In genomic region chr10:103544657-103545310, GRCh38 we compare ENCODE assay signal across 33 cellular contexts. TPM values are rescaled to one million over a fixed set of nuclear protein-coding genes. Genes with fewer than 3 reads are reported as not detected.
DNase-seq lines count a peak whose midpoint lies in the region; ATAC-seq, FAIRE-seq and TF ChIP-seq lines count a peak whose summit lies in the region.
"Had no signal": no experiment of that assay in that cellular context is flagged by ENCODE, and none has a peak within 500 bp of the region (broad histone marks: within the 10 kb centered on the region; RNA-seq: fewer than 3 reads in every experiment).

No MANE protein-coding gene starts in this region.

- peak overlapping the region; percentile 40 for H3K27ac ChIP-seq in C4-2B
- no peak overlapping the region for H3K27ac ChIP-seq in HCT116 (ENCODE audit: low read depth, low read length)
- no peak overlapping the region for H3K27ac ChIP-seq in H1 (ENCODE audit: low read depth, low read length)
- no peak overlapping the region for H3K27ac ChIP-seq in trophoblast cell (ENCODE audit: low read depth, low read length)
- no peak overlapping the region for H3K27ac ChIP-seq in GM23248
- H3K27ac ChIP-seq: esophagus muscularis mucosa, heart left ventricle, lower lobe of right lung, upper lobe of left lung had no signal

- H3K9me2 ChIP-seq in HCT116 (ENCODE audit: insufficient read depth) (no peaks in the 10 kb centered on the region), GM23248 (ENCODE audit: insufficient read depth) (no peaks in the 10 kb centered on the region)

- peak overlapping the region; percentile 55; the same call in 1 of the 2 replicates for H2BK12ac ChIP-seq in H1 (ENCODE audit: low read depth, low read length)
- peak overlapping the region; percentile 12 for H2BK12ac ChIP-seq in trophoblast cell (ENCODE audit: low read length)

- H3K79me2 ChIP-seq in HCT116 (ENCODE audit: insufficient read depth, low read length) = no peaks in the 10 kb centered on the region
- no peaks in the 10 kb centered on the region for H3K79me2 ChIP-seq in H1 (ENCODE audit: control insufficient read depth in 1 of 2, insufficient read depth in 2 of 2, low read length in 2 of 2)
- H3K79me2 ChIP-seq in trophoblast cell (ENCODE audit: control insufficient read depth, insufficient read depth, low read length, poor library complexity) = no peaks in the 10 kb centered on the region
- no peaks in the 10 kb centered on the region for H3K79me2 ChIP-seq in GM23248 (ENCODE audit: insufficient read depth)

- RAD21 ChIA-PET in HCT116 (lab: Charles Lee; ENCODE audit: low non-redundant PET in 1 of 2, low total read pairs in 2 of 2, uncharacterized antibody in 2 of 2, unreplicated experiment in 2 of 2) = no interaction called here

- H3K23ac ChIP-seq in H1 (ENCODE audit: insufficient read length) = no peak overlapping the region
- H3K23ac ChIP-seq in trophoblast cell (ENCODE audit: low read length) = no peak overlapping the region

- H3K9me3 ChIP-seq in HCT116 (ENCODE audit: control insufficient read depth in 1 of 2, insufficient read depth in 1 of 2, low read depth in 1 of 2, low read length in 2 of 2) = no peaks in the 10 kb centered on the region
- no peaks in the 10 kb centered on the region for H3K9me3 ChIP-seq in H1 (ENCODE audit: insufficient read depth in 2 of 2, low read depth in 1 of 2, low read length in 1 of 2)
- H3K9me3 ChIP-seq in trophoblast cell (ENCODE audit: insufficient read depth, low read depth, low read length) = peaks cover 2% of the 10 kb centered on the region
- H3K9me3 ChIP-seq in GM23248 (ENCODE audit: low read depth) = no peaks in the 10 kb centered on the region
- H3K9me3 ChIP-seq: esophagus muscularis mucosa, heart left ventricle, lower lobe of right lung, MG63, upper lobe of left lung had no signal

- no peaks in the 10 kb centered on the region for H3F3A ChIP-seq in GM23248 (ENCODE audit: insufficient read depth)

- H3K4me1 ChIP-seq in HCT116 (ENCODE audit: control insufficient read depth in 1 of 2, insufficient read depth in 2 of 2, low read length in 2 of 2) (peaks cover 8 to 35% of the 10 kb centered on the region in 2 experiments; a peak in 3 of 4 replicates), H1 (replicated peaks in 1 of 4; ENCODE audit: control insufficient read depth in 3 of 4, insufficient read depth in 4 of 4, low read length in 3 of 4) (peaks cover 3 to 7% (median 4%) of the 10 kb centered on the region in 4 experiments; a peak in 5 of 7 replicates), trophoblast cell (ENCODE audit: control insufficient read depth in 1 of 2, insufficient read depth in 2 of 2, low read length in 2 of 2) (peaks cover 15 to 18% of the 10 kb centered on the region in 2 experiments), GM23248 (ENCODE audit: insufficient read depth) (no peaks in the 10 kb centered on the region)

- CTCF ChIA-PET in HCT116 (lab: Charles Lee) (interaction anchor here (0.9 to 4.0 kb wide), 2 partner anchors 12 to 20 kb away, joined by 5 to 19 read pairs; no protein-coding TSS in a partner anchor), H1 (lab: Charles Lee; ENCODE audit: partially characterized antibody) (interaction anchor here (0.8 to 2.5 kb wide), 10 partner anchors 9 to 54 kb away, joined by 3 to 10 read pairs (median 5); no protein-coding TSS in a partner anchor)

- H3K9ac ChIP-seq in HCT116 (ENCODE audit: low read length) (no peak overlapping the region), H1 (replicated peaks in 1 of 4; ENCODE audit: extremely low read depth in 1 of 4, low read depth in 3 of 4, low read length in 3 of 4) (no peak overlapping the region), trophoblast cell (ENCODE audit: low read length) (no peak overlapping the region), GM23248 (no peak overlapping the region)

- H3K27me3 ChIP-seq in HCT116 (ENCODE audit: insufficient read depth, low read length) = no peaks in the 10 kb centered on the region
- no peaks in the 10 kb centered on the region; a peak in 1 of 7 replicates for H3K27me3 ChIP-seq in H1 (replicated peaks in 1 of 4; ENCODE audit: control insufficient read depth in 3 of 4, extremely low read depth in 1 of 4, insufficient read depth in 3 of 4, low read length in 3 of 4)
- no peaks in the 10 kb centered on the region for H3K27me3 ChIP-seq in trophoblast cell (ENCODE audit: insufficient read depth, low read length)
- H3K27me3 ChIP-seq in GM23248 (replicated peaks; ENCODE audit: insufficient read depth) = peaks cover 19% of the 10 kb centered on the region
- H3K27me3 ChIP-seq: esophagus muscularis mucosa, upper lobe of left lung had no signal

- DNase-seq in HCT116 (ENCODE audit: low read depth, low spot score) (no peak), H1 (ENCODE audit: low read depth in 1 of 2, low spot score in 2 of 2) (no peak), trophoblast cell (no peak), NCI-H345 treated with DMSO at 0.1 percent for 48 hours (lab: John Stamatoyannopoulos, UW; ENCODE audit: unreplicated experiment) (no peak), mucosa of gallbladder (ENCODE audit: low spot score) (no peak), GM23248 (no peak)
- DNase-seq: activated B cell treated with CpG ODN at 0.5 μM for 24 hours; activated CD4-positive, alpha-beta T cell treated with anti-CD3 and anti-CD28 coated beads, Interleukin-2, amount 50 U/mL, for 4 hours; activated CD8-positive, alpha-beta memory T cell treated with anti-CD3 and anti-CD28 coated beads, Interleukin-2, amount 10 ng/mL, durations not matched to agents 7 days and 5 days; activated gamma-delta T cell; activated T-cell treated with anti-CD3 and anti-CD28 coated beads, Interleukin-2, amount 50 U/mL, for 4 hours; C1 segment of cervical spinal cord; central memory CD4-positive, alpha-beta T cell; COR-L47; DMS53; foreskin fibroblast; heart left ventricle; KG1; lower lobe of right lung; MG63; NCI-H1930; NCI-H524 treated with DMSO at 0.1 percent for 48 hours; SHP77 treated with DMSO at 0.1 percent for 48 hours; T-helper 9 cell; upper lobe of left lung had no signal

- intact Hi-C loops in HCT116 (cut with micrococcal nuclease) = no loop called here

- no peak overlapping the region for H2BK15ac ChIP-seq in H1 (ENCODE audit: low read length)

- no peak overlapping the region for H2BK20ac ChIP-seq in H1 (ENCODE audit: low read length)

- H3K4me3 ChIP-seq in HCT116 (replicated peaks in 1 of 2; ENCODE audit: low read depth in 1 of 2, low read length in 2 of 2) = no peak overlapping the region
- no peak overlapping the region for H3K4me3 ChIP-seq in H1 (ENCODE audit: extremely low read depth in 1 of 4, insufficient read depth in 2 of 4, low read depth in 3 of 4, low read length in 4 of 4)
- no peak overlapping the region for H3K4me3 ChIP-seq in trophoblast cell (ENCODE audit: low read depth, low read length)
- H3K4me3 ChIP-seq in GM23248 = no peak overlapping the region
- H3K4me3 ChIP-seq: esophagus muscularis mucosa, heart left ventricle, lower lobe of right lung, MG63, upper lobe of left lung had no signal

- H3K18ac ChIP-seq in H1 (ENCODE audit: extremely low read depth, low read length) = no peak overlapping the region
- no peak overlapping the region for H3K18ac ChIP-seq in trophoblast cell (ENCODE audit: low read length)

- POLR2A ChIA-PET in HCT116 (lab: Charles Lee) (no interaction called here), H1 (lab: Charles Lee; ENCODE audit: partially characterized antibody) (no interaction called here)

- no peak for FAIRE-seq in H1 (lab: Jason Lieb, UNC)
- FAIRE-seq: astrocyte, GM12892 had no signal

- no peak overlapping the region for H4K91ac ChIP-seq in H1 (replicated peaks; ENCODE audit: insufficient read length, low read length)
- H4K91ac ChIP-seq in trophoblast cell (ENCODE audit: low read depth, low read length) = peak overlapping the region; percentile 86

- no peaks in the 10 kb centered on the region for H3K79me1 ChIP-seq in H1 (ENCODE audit: low read depth, low read length)
- H3K79me1 ChIP-seq in trophoblast cell (ENCODE audit: low read length) = peaks cover 21% of the 10 kb centered on the region

- H4K5ac ChIP-seq in H1 (ENCODE audit: insufficient read length, low read depth, low read length) = no peak overlapping the region

- H3K4ac ChIP-seq in H1 (replicated peaks; ENCODE audit: insufficient read length, low read depth, low read length) (no peak overlapping the region), trophoblast cell (ENCODE audit: low read depth, low read length) (no peak overlapping the region)

- ATAC-seq in HCT116 (no peak), HG03175 (IDR thresholded peaks at IDR 0.05; ENCODE audit: unreplicated experiment) (no peak)
- ATAC-seq: activated CD8-positive, alpha-beta memory T cell treated with anti-CD3 and anti-CD28 coated beads, Interleukin-2, amount 10 ng/mL, durations not matched to agents 7 days and 5 days; activated T-cell treated with anti-CD3 and anti-CD28 coated beads, Interleukin-2, amount 50 U/mL, for 4 hours; heart left ventricle; lower lobe of right lung; Panc1; stimulated activated memory B cell treated with anti-CD40 and anti-IgM and Interleukin-4, amounts not matched to agents 10 μg/mL and 1 μg/mL and 100 μg/mL, for 72 hours had no signal

- TF ChIP-seq EP300 in H1 (IDR thresholded peaks at IDR 0.05; ENCODE audit: borderline replicate concordance in 1 of 2, low read depth in 2 of 2, low read length in 2 of 2) = no peak

- no peak overlapping the region for H2BK5ac ChIP-seq in H1 (ENCODE audit: low read depth, low read length)
- H2BK5ac ChIP-seq in trophoblast cell (ENCODE audit: low read depth, low read length, poor library complexity) = no peak overlapping the region

- H2AFZ ChIP-seq in HCT116 (ENCODE audit: low read depth, low read length, poor library complexity, severe bottlenecking) = no peak overlapping the region
- no peak overlapping the region for H2AFZ ChIP-seq in H1 (ENCODE audit: low read length)
- H2AFZ ChIP-seq in trophoblast cell (ENCODE audit: insufficient read depth, low read length, poor library complexity) = no peak overlapping the region
- H2AFZ ChIP-seq in GM23248 = no peak overlapping the region

- H4K20me1 ChIP-seq in HCT116 (ENCODE audit: insufficient read depth) (no peaks in the 10 kb centered on the region), H1 (replicated peaks in 1 of 2; ENCODE audit: control insufficient read depth in 1 of 2, insufficient read depth in 2 of 2, low read length in 2 of 2) (no peaks in the 10 kb centered on the region), GM23248 (ENCODE audit: insufficient read depth) (no peaks in the 10 kb centered on the region)

- H2BK120ac ChIP-seq in H1 (replicated peaks; ENCODE audit: low read depth, low read length) = no peak overlapping the region
- H2BK120ac ChIP-seq in trophoblast cell (ENCODE audit: insufficient read depth, low read length, poor library complexity) = peak overlapping the region; percentile 24

- 82% methylated on average over 8 of the region's 8 CpGs; no CpG with 5 or more reads in 1 of the 2 experiments for WGBS in H1 (ENCODE audit: extremely low coverage in 1 of 2, insufficient coverage in 1 of 2, insufficient read length in 1 of 2, insufficient replicate concordance in 2 of 2, low coverage in 1 of 2, low lambda C conversion rate in 2 of 2, missing lambda C conversion rate in 1 of 2), 2 experiments
- WGBS in trophoblast cell (ENCODE audit: extremely low coverage, insufficient coverage, insufficient read length) = no CpG with 5 or more reads among the region's 8 CpGs
- WGBS in GM23248 (ENCODE audit: low coverage in 1 of 2, low lambda C conversion rate in 2 of 2, missing lambda C conversion rate in 2 of 2), 2 experiments = 78 to 84% methylated on average over 8 of the region's 8 CpGs

- TF ChIP-seq CTCF in C4-2B (conservative IDR thresholded peaks at IDR 0.05) (no peak), HCT116 (IDR thresholded peaks at IDR 0.05 in 2 of 3, conservative IDR thresholded peaks at IDR 0.05 in 1 of 3; ENCODE audit: borderline replicate concordance in 1 of 3, insufficient read depth in 1 of 3, low read depth in 2 of 3, low read length in 2 of 3) (no peak), H1 (IDR thresholded peaks at IDR 0.05; ENCODE audit: control extremely low read depth in 1 of 3, insufficient read depth in 1 of 3, low read depth in 1 of 3, low read length in 3 of 3) (no peak)

- H2AK5ac ChIP-seq in H1 (ENCODE audit: low read depth, low read length) (no peak overlapping the region), trophoblast cell (ENCODE audit: low read length) (peak overlapping the region; percentile 13)

- no peak overlapping the region for H4K8ac ChIP-seq in H1 (ENCODE audit: extremely low read depth, insufficient read depth, low read length)
- H4K8ac ChIP-seq in trophoblast cell (ENCODE audit: low read depth, low read length) = no peak overlapping the region

- H4K12ac ChIP-seq in trophoblast cell (ENCODE audit: low read depth, low read length) = no peak overlapping the region

- H3K14ac ChIP-seq in H1 (ENCODE audit: insufficient read length) = no peak overlapping the region
- peak overlapping the region; percentile 22 for H3K14ac ChIP-seq in trophoblast cell (ENCODE audit: low read length)

- no peak for TF ChIP-seq RAD21 in HCT116 (IDR thresholded peaks at IDR 0.05; ENCODE audit: low read depth)
- TF ChIP-seq RAD21 in H1 (IDR thresholded peaks at IDR 0.05 in 1 of 2, conservative IDR thresholded peaks at IDR 0.05 in 1 of 2; ENCODE audit: low read depth in 2 of 2, low read length in 2 of 2) = no peak

- H3K23me2 ChIP-seq in H1 (ENCODE audit: low read depth, low read length) = no peaks in the 10 kb centered on the region; the same call in 1 of the 2 replicates

- BruUV-seq in HCT116 (replicated peaks; lab: Mats Ljungman, UMichigan) = no TSS peak

- TF ChIP-seq POLR2A in HCT116 (IDR thresholded peaks at IDR 0.05; ENCODE audit: borderline replicate concordance, extremely low read depth, insufficient read depth, insufficient read length) (no peak), H1 (IDR thresholded peaks at IDR 0.05; ENCODE audit: control extremely low read depth in 1 of 2, low read depth in 2 of 2, low read length in 2 of 2) (no peak)

- in situ Hi-C loops in GM23248 (cut with MboI) = no loop called here

- H3K36me3 ChIP-seq in HCT116 (ENCODE audit: control insufficient read depth in 1 of 2, insufficient read depth in 2 of 2, low read length in 2 of 2) (no peaks in the 10 kb centered on the region), H1 (ENCODE audit: control insufficient read depth in 2 of 4, insufficient read depth in 4 of 4, low read length in 3 of 4) (no peaks in the 10 kb centered on the region), trophoblast cell (ENCODE audit: control insufficient read depth in 1 of 2, insufficient read depth in 2 of 2, low read length in 2 of 2) (no peaks in the 10 kb centered on the region), GM23248 (ENCODE audit: low read depth) (no peaks in the 10 kb centered on the region)
- H3K36me3 ChIP-seq: esophagus muscularis mucosa, heart left ventricle, lower lobe of right lung, MG63, upper lobe of left lung had no signal

- H3K4me2 ChIP-seq in HCT116 (ENCODE audit: low read length) (peak overlapping the region; percentile 34; the same call in 1 of the 2 replicates), H1 (ENCODE audit: insufficient read depth in 1 of 2, low read depth in 2 of 2, low read length in 2 of 2) (no peak overlapping the region), trophoblast cell (ENCODE audit: low read length) (no peak overlapping the region), GM23248 (ENCODE audit: unreplicated experiment) (no peak overlapping the region)

- no peak overlapping the region for H3K56ac ChIP-seq in H1 (replicated peaks; ENCODE audit: insufficient read length, low read depth, low read length)

RNA-seq across cellular contexts. Expression of gene NEURL1, which starts 51.3 kb away (rescaled TPM):
- 1.4 TPM for total RNA-seq in HCT116 (2021; ENCODE audit: unreplicated experiment)
- polyA plus RNA-seq in HCT116 (2012) = 2.2 and 3.4 TPM in 2 replicates
- total RNA-seq in H1 (2021; fragmentation: NEBNext Ultra II Directional; extraction: Animal tissue kit (Norgen Biotek cat#: 25700)) = 0.58 and 0.73 TPM in 2 replicates
- 0.52 and 0.54 TPM in 2 replicates for polyA plus RNA-seq in H1 (2011; rRNA removed)
- 0.63 TPM for polyA plus RNA-seq in H1 (2011; cell fraction: cytosol; rRNA removed)
- 1.5 TPM for polyA plus RNA-seq in H1 (2011; cell fraction: nucleus; rRNA removed)
- polyA plus RNA-seq in H1 (2012, experiment 1 of 2) = 0.19 to 0.70 TPM (median 0.36 TPM) in 4 replicates
- polyA plus RNA-seq in H1 (2012, experiment 2 of 2) = 0.28 TPM
- 0.61 TPM for polyA plus RNA-seq in H1 (2013, experiment 1 of 2)
- 0.39 TPM for polyA plus RNA-seq in H1 (2013, experiment 2 of 2)
- 0.09 and 0.15 TPM in 2 replicates for polyA minus RNA-seq in H1 (2011; rRNA and poly(A)+ RNA removed)
- polyA minus RNA-seq in H1 (2011; cell fraction: cytosol; rRNA and poly(A)+ RNA removed) = not detected
- 0.80 TPM for polyA minus RNA-seq in H1 (2011; cell fraction: nucleus; rRNA and poly(A)+ RNA removed)
- polyA plus RNA-seq in trophoblast cell (2013) = 197 and 211 TPM in 2 replicates
- total RNA-seq in mucosa of gallbladder = 4.9 TPM
- total RNA-seq in GM23248 (2014; rRNA removed; shearing (Covaris generic)) = 0.63 and 1.1 TPM in 2 replicates
- 1.5 TPM in 2 replicates for polyA plus RNA-seq in GM23248 (2016; fragmentation: Nextera tagmentation; extraction: Ambion mirVana)
- total RNA-seq: subcutaneous adipose tissue had no signal
